Comparison of ENCODE assay signal across 8 cellular contexts in the genomic region with DNA sequence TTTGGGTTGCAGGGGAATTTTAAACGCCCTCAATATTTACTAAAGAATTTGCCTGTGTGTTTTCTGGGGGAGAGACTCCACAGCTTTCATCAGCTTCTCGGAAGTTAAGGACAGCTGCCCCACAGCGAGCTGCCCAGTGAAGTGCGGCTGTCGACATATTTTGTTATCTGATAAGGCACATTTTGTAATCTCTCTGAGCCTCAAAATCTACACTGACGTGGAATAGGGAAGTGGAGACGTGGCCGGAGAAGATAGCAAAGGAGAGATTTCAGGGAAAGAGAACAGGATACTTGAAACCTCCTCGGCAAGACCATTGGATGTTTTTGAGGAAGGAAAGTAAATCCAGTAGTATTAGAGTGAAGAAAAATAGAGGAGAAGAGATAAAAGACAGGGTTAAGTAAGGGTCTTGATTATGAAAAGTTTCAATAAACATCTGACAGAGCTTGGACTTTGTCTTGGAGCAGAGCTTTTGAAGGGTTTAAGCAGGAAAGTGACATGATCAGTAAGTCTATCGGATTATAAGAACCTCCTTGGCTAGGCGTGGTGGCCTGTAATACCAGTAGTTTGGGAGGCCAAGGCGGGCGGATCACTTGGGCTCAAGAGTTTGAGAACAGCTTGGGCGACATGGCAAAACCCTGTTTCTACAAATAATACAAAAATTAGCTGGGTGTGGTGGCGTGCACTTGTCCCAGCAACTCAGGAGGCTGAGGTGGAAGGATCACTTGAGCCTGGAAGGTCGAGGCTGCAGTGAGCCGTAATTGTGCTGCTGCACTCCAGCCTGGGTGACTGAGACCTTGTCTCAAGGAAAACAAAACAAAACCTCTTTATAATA. TPM values are rescaled to one million over a fixed set of nuclear protein-coding genes. Genes with fewer than 3 reads are reported as not detected.
A peak's percentile ranks its signal among the peaks of the same experiment; 100 is the strongest.
DNase-seq lines count a peak whose midpoint lies in the region; ATAC-seq and TF ChIP-seq lines count a peak whose summit lies in the region.

No MANE protein-coding gene starts in this region.

- peak overlapping the region; percentile 92 for H3K27ac Mint-ChIP-seq in activated CD4-positive, alpha-beta T cell treated with anti-CD3 and anti-CD28 coated beads, Interleukin-2, amount 10 ng/mL, durations not matched to agents 7 days and 5 days

- H3K9me3 ChIP-seq in Panc1 (ENCODE audit: control insufficient read depth, insufficient read depth, low read depth, low read length), result no peaks in the 10 kb centered on the region
- no peaks in the 10 kb centered on the region for H3K9me3 ChIP-seq in duodenal mucosa (ENCODE audit: control insufficient read depth in 1 of 2, low read length in 2 of 2)

- H3K27me3 Mint-ChIP-seq in activated CD4-positive, alpha-beta T cell treated with anti-CD3 and anti-CD28 coated beads, Interleukin-2, amount 10 ng/mL, durations not matched to agents 7 days and 5 days, result no peaks in the 10 kb centered on the region

- H3K27me3 ChIP-seq in Panc1 (ENCODE audit: control insufficient read depth, insufficient read depth, low read length) (no peaks in the 10 kb centered on the region), duodenal mucosa (ENCODE audit: control insufficient read depth in 1 of 2, insufficient read depth in 2 of 2, low read length in 2 of 2) (no peaks in the 10 kb centered on the region)

- H3K36me3 Mint-ChIP-seq in activated CD4-positive, alpha-beta T cell treated with anti-CD3 and anti-CD28 coated beads, Interleukin-2, amount 10 ng/mL, durations not matched to agents 7 days and 5 days (ENCODE audit: low read depth), result no peaks in the 10 kb centered on the region

- H3K36me3 ChIP-seq in Panc1 (ENCODE audit: control insufficient read depth, insufficient read depth, low read length) (no peaks in the 10 kb centered on the region; the same call in 1 of the 2 replicates), duodenal mucosa (ENCODE audit: control insufficient read depth in 1 of 2, insufficient read depth in 2 of 2, low read length in 2 of 2) (peaks cover 0 to 2% of the 10 kb centered on the region in 2 donors)

- H3K4me1 ChIP-seq in Panc1 (ENCODE audit: control insufficient read depth, insufficient read depth, low read length) (peaks cover 9% of the 10 kb centered on the region; the same call in 1 of the 2 replicates), duodenal mucosa (ENCODE audit: control insufficient read depth in 1 of 2, insufficient read depth in 2 of 2, low read length in 2 of 2) (peaks cover 17 to 19% of the 10 kb centered on the region in 2 donors)

- intact Hi-C loops in Panc1 (cut with micrococcal nuclease; ENCODE audit: unreplicated experiment), result loop anchor here (10.0 kb wide), 1 partner anchor 556 kb away; no protein-coding TSS in a partner anchor

- H3K4me1 Mint-ChIP-seq in activated CD4-positive, alpha-beta T cell treated with anti-CD3 and anti-CD28 coated beads, Interleukin-2, amount 10 ng/mL, durations not matched to agents 7 days and 5 days, result peaks cover 18% of the 10 kb centered on the region

- no peak for DNase-seq in activated CD4-positive, alpha-beta T cell treated with anti-CD3 and anti-CD28 coated beads, Interleukin-2, amount 10 ng/mL, durations not matched to agents 7 days and 5 days
- no peak for DNase-seq in activated CD4-positive, alpha-beta T cell treated with anti-CD3 and anti-CD28 coated beads, Interleukin-2, amount 50 U/mL, for 4 hours
- DNase-seq in Panc1 (ENCODE audit: low read depth, low spot score) (no peak), mucosa of gallbladder (ENCODE audit: low spot score) (peak; percentile 13), glomerular visceral epithelial cell (ENCODE audit: extremely low spot score) (no peak), putamen (ENCODE audit: low spot score) (no peak)

- peak overlapping the region; percentile 67 to 94 for H3K9ac ChIP-seq in duodenal mucosa (ENCODE audit: low read depth in 1 of 2, low read length in 2 of 2)

- in situ Hi-C loops in Panc1 (cut with HindIII; ENCODE audit: low pct_unique_long_range_greater_than_20kb, low sequenced_read_pairs), result no loop called here

- POLR2A ChIA-PET in activated CD4-positive, alpha-beta T cell treated with anti-CD3 and anti-CD28 coated beads, Interleukin-2, amount 10 ng/mL, durations not matched to agents 7 days and 5 days (lab: Charles Lee), result interaction anchor here (0.5 to 0.7 kb wide), 2 partner anchors 642 to 1900 kb away, joined by 3 read pairs; no protein-coding TSS in a partner anchor
- POLR2A ChIA-PET in Panc1 (lab: Charles Lee), result interaction anchor here (0.6 to 0.7 kb wide), 2 partner anchors 510 to 612 kb away, joined by 5 to 6 read pairs; no protein-coding TSS in a partner anchor

- peak overlapping the region; percentile 74 to 92 for H3K4me3 ChIP-seq in Panc1 (ENCODE audit: low read depth in 2 of 2, low read length in 2 of 2)
- H3K4me3 ChIP-seq in duodenal mucosa (ENCODE audit: low read depth in 1 of 2, low read length in 2 of 2), result peak overlapping the region; percentile 90 to 95

- H3K27ac ChIP-seq in Panc1 (ENCODE audit: low read length) (peak overlapping the region; percentile 84), duodenal mucosa (ENCODE audit: low read depth, low read length) (peak overlapping the region; percentile 53)

- TF ChIP-seq CTCF in Panc1 (IDR thresholded peaks at IDR 0.05), result no peak

- no peaks in the 10 kb centered on the region for H3K9me3 Mint-ChIP-seq in activated CD4-positive, alpha-beta T cell treated with anti-CD3 and anti-CD28 coated beads, Interleukin-2, amount 10 ng/mL, durations not matched to agents 7 days and 5 days

- CTCF ChIA-PET in activated CD4-positive, alpha-beta T cell treated with anti-CD3 and anti-CD28 coated beads, Interleukin-2, amount 10 ng/mL, durations not matched to agents 7 days and 5 days (lab: Charles Lee), result interaction anchor here (0.5 to 2.5 kb wide), 14 partner anchors 8 to 613 kb away, joined by 3 to 19 read pairs (median 6); no protein-coding TSS in a partner anchor
- CTCF ChIA-PET in Panc1 (lab: Charles Lee), result interaction anchor here (0.6 to 1.5 kb wide), 5 partner anchors 13 to 561 kb away, joined by 3 to 6 read pairs (median 4); no protein-coding TSS in a partner anchor

- H3K4me3 Mint-ChIP-seq in activated CD4-positive, alpha-beta T cell treated with anti-CD3 and anti-CD28 coated beads, Interleukin-2, amount 10 ng/mL, durations not matched to agents 7 days and 5 days, result peak overlapping the region; percentile 87

- ATAC-seq in HG03039 (IDR thresholded peaks at IDR 0.05; ENCODE audit: unreplicated experiment), result peak; percentile 16
- ATAC-seq in Panc1, result peak; percentile 8; the same call in 1 of the 2 replicates

- TSS peak; percentile 71 for BruUV-seq in Panc1 (replicated peaks; lab: Mats Ljungman, UMichigan)

RNA-seq across cellular contexts. Expression of a gene that starts 1.1 kb away (rescaled TPM):
- total RNA-seq in activated CD4-positive, alpha-beta T cell treated with anti-CD3 and anti-CD28 coated beads, Interleukin-2, amount 10 ng/mL, durations not matched to agents 7 days and 5 days, result 1 to 10 TPM; 5.3 to 6.1 TPM
- total RNA-seq in Panc1 (2021; ENCODE audit: unreplicated experiment), result 8.2 TPM
- polyA plus RNA-seq in Panc1 (2012; ENCODE audit: insufficient read length), result 4.4 TPM
- 8.9 TPM for total RNA-seq in mucosa of gallbladder

RNA-seq across cellular contexts. Expression of a gene that starts 56.1 kb away (rescaled TPM):
- 10 to 100 TPM; 20.9 to 21.0 TPM for total RNA-seq in activated CD4-positive, alpha-beta T cell treated with anti-CD3 and anti-CD28 coated beads, Interleukin-2, amount 10 ng/mL, durations not matched to agents 7 days and 5 days
- 3.5 TPM for total RNA-seq in Panc1 (2021; ENCODE audit: unreplicated experiment)
- 3.0 TPM for polyA plus RNA-seq in Panc1 (2012; ENCODE audit: insufficient read length)
- total RNA-seq in mucosa of gallbladder, result 48.9 TPM
